Comparison of ENCODE assay signal across 8 cellular contexts in the genomic region with DNA sequence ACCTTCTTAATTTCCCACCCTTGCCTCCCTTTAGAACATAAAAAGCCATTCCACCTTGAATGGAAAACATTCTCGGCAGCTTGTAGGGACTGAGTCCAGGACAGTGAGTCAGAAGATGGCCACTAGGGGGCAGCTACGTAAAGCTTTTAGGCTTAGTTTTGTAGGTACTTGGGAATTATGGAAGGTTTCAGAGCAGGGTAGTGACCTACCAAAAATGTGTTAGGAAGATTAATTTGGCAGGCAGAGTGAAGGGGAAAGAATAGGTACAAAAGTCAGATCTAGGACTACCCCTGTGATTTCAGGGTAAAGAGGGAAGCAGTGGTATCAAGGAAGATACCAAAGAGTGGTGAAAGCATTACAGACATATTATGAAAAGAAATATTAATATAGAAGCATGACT.
DNase-seq lines count a peak whose midpoint lies in the region; ATAC-seq, FAIRE-seq and TF ChIP-seq lines count a peak whose summit lies in the region.

No MANE protein-coding gene starts in this region.

- H3K4me1 ChIP-seq in A549: peaks cover 4% of the 10 kb centered on the region; the same call in 1 of the 3 replicates
- H3K4me1 ChIP-seq in neural progenitor cell: no peaks in the 10 kb centered on the region

- no peaks in the 10 kb centered on the region for H3K27me3 ChIP-seq in neural progenitor cell

- H3K4me1 Mint-ChIP-seq in neural progenitor cell: peaks cover 23% of the 10 kb centered on the region
- H3K4me1 Mint-ChIP-seq in T-helper 17 cell: no peaks in the 10 kb centered on the region

- H3K9me3 ChIP-seq in A549 (peaks cover 6% of the 10 kb centered on the region; the same call in 1 of the 3 replicates), neural progenitor cell (ENCODE audit: low read depth) (no peaks in the 10 kb centered on the region), T-helper 17 cell (ENCODE audit: control insufficient read depth, low read length, poor library complexity, severe bottlenecking) (no peaks in the 10 kb centered on the region)

- CTCF ChIA-PET in A549 (lab: Yijun Ruan, JAX): interaction anchor here (0.6 to 2.5 kb wide), 9 partner anchors 8 to 683 kb away, joined by 3 to 10 read pairs (median 3); no protein-coding TSS in a partner anchor

- H3K27me3 Mint-ChIP-seq in neural progenitor cell (ENCODE audit: insufficient read depth, low read depth) (no peaks in the 10 kb centered on the region), T-helper 17 cell (no peaks in the 10 kb centered on the region)

- H3F3A ChIP-seq in neural progenitor cell (ENCODE audit: low read depth): no peaks in the 10 kb centered on the region

- H3K36me3 Mint-ChIP-seq in neural progenitor cell: peaks cover 8% of the 10 kb centered on the region
- no peaks in the 10 kb centered on the region for H3K36me3 Mint-ChIP-seq in T-helper 17 cell (ENCODE audit: low read depth)

- H3K27ac Mint-ChIP-seq in neural progenitor cell: no peak overlapping the region
- H3K27ac Mint-ChIP-seq in T-helper 17 cell: no peak overlapping the region

- no peak overlapping the region for H3K4me3 ChIP-seq in A549
- no peak overlapping the region for H3K4me3 ChIP-seq in neural progenitor cell

- peak; percentile 76 to 79 for TF ChIP-seq RAD21 in A549 (conservative IDR thresholded peaks at IDR 0.05 in 1 of 2, IDR thresholded peaks at IDR 0.05 in 1 of 2)

- no peak for TF ChIP-seq POLR2A in A549 (IDR thresholded peaks at IDR 0.05; ENCODE audit: low read length)

- peak; percentile 64 for TF ChIP-seq CTCF in A549 (IDR thresholded peaks at IDR 0.05)
- peak; percentile 93 for TF ChIP-seq CTCF in GM10266 (IDR thresholded peaks at IDR 0.05; ENCODE audit: control insufficient read depth, insufficient read depth, low read depth, missing control alignments)
- peak; percentile 93 for TF ChIP-seq CTCF in neural progenitor cell (IDR thresholded peaks at IDR 0.05)

- H3K4me2 ChIP-seq in A549 (no peak overlapping the region), neural progenitor cell (no peak overlapping the region)

- 4% methylated on average over 2 of the region's 2 CpGs for WGBS in A549 (ENCODE audit: missing lambda C conversion rate)

- ATAC-seq in A549: peak; percentile 73 to 83; a peak in 4 of 6 replicates
- ATAC-seq in HG02623 (IDR thresholded peaks at IDR 0.05; ENCODE audit: unreplicated experiment): peak; percentile 81
- ATAC-seq in T-helper 17 cell: no peak

- H2AFZ ChIP-seq in neural progenitor cell (replicated peaks): no peak overlapping the region

- POLR2A ChIA-PET in A549 (lab: Yijun Ruan, JAX): interaction anchor here (0.8 kb wide), 1 partner anchor 662 kb away, joined by 3 read pairs; the partner anchor contains the start of gene SPRY2

- H4K20me1 ChIP-seq in neural progenitor cell (ENCODE audit: low read depth): no peaks in the 10 kb centered on the region

- H3K36me3 ChIP-seq in neural progenitor cell: no peaks in the 10 kb centered on the region

- peaks cover 24% of the 10 kb centered on the region for H3K9me3 Mint-ChIP-seq in neural progenitor cell

- no peak for TF ChIP-seq EP300 in A549 (IDR thresholded peaks at IDR 0.05)

- H3K27ac ChIP-seq in A549 (0 out of 6 replicates have a peak overlapping the region, but pooled peaks of 1 of the 2 experiments have one; percentile 19), neural progenitor cell (no peak overlapping the region)

- FAIRE-seq in A549 (lab: Jason Lieb, UNC) (no peak), TTC549 (lab: Jason Lieb, UNC) (peak; percentile 62)

- H3K4me3 Mint-ChIP-seq in neural progenitor cell: no peak overlapping the region
- no peak overlapping the region for H3K4me3 Mint-ChIP-seq in T-helper 17 cell

- no peak overlapping the region for H3K9ac ChIP-seq in neural progenitor cell

- DNase-seq in A549 (ENCODE audit: low read depth in 1 of 2, low spot score in 1 of 2): peak; percentile 3 to 69
- peak; percentile 16 for DNase-seq in GM10266 (ENCODE audit: extremely low spot score)
- peak; percentile 40 for DNase-seq in NCI-H1048 (lab: John Stamatoyannopoulos, UW)
- peak; percentile 82 for DNase-seq in fibroblast of peridontal ligament (ENCODE audit: extremely low read depth)
- DNase-seq in neural progenitor cell (ENCODE audit: low spot score): peak; percentile 87
- DNase-seq in T-helper 17 cell: no peak

- H3K79me2 ChIP-seq in neural progenitor cell (ENCODE audit: low read depth): no peaks in the 10 kb centered on the region

TF ChIP-seq in A549, 52 proteins besides CTCF, POLR2A, EP300 and RAD21:
- TF ChIP-seq ZFP36 (IDR thresholded peaks at IDR 0.05; ENCODE audit: borderline replicate concordance, partially characterized antibody) (peak; percentile 57), SMC3 (IDR thresholded peaks at IDR 0.05) (peak; percentile 77), FOXS1 (CRISPR knock-in tag; IDR thresholded peaks at IDR 0.05) (no peak), HEYL (CRISPR knock-in tag; IDR thresholded peaks at IDR 0.05) (no peak), TFCP2L1 (CRISPR knock-in tag; IDR thresholded peaks at IDR 0.05) (no peak)

Comparison
In these comparisons a context has a peak if more than half of its experiments do, and no peak if none do; other contexts are left out.
1. DNase-seq: peak in A549 (2 of 2), GM10266 (single experiment), NCI-H1048 (single experiment), fibroblast of peridontal ligament (single experiment) and neural progenitor cell (single experiment); none in T-helper 17 cell (0 of 3).
2. Peak in every context shown above with its lines, with median percentiles within 50 percentile points of each other: CTCF ChIP-seq.